ENCODE assay signal across 11 cellular contexts in genomic region chr15:90607361-90607760, GRCh38.
DNase-seq lines count a peak whose midpoint lies in the region; ATAC-seq and TF ChIP-seq lines count a peak whose summit lies in the region.
"Had no signal": no experiment of that assay in that cellular context is flagged by ENCODE, and none has a peak within 500 bp of the region (broad histone marks: within the 10 kb centered on the region; RNA-seq: fewer than 3 reads in every experiment).

No MANE protein-coding gene starts in this region.

- H3K9me3 ChIP-seq in BLaER1: no peaks in the 10 kb centered on the region
- H3K9me3 ChIP-seq: breast epithelium had no signal

- H3K9me3 Mint-ChIP-seq in glutamatergic neuron (ENCODE audit: unreplicated experiment): no peaks in the 10 kb centered on the region
- H3K9me3 Mint-ChIP-seq: H9 had no signal

- no peak overlapping the region for H3K27ac ChIP-seq in BLaER1

- H3K36me3 ChIP-seq in BLaER1: peaks cover 60% of the 10 kb centered on the region
- H3K36me3 ChIP-seq: breast epithelium had no signal

- TF ChIP-seq POLR2A in GM18505 (IDR thresholded peaks at IDR 0.05; ENCODE audit: borderline replicate concordance, extremely low read depth, insufficient read depth, insufficient read length): no peak

- in situ Hi-C loops in GM13977 (cut with MboI; ENCODE audit: low pct_unique_long_range_greater_than_20kb, low sequenced_read_pairs, unreplicated experiment): no loop called here

- peaks cover 2% of the 10 kb centered on the region for H3K27me3 Mint-ChIP-seq in glutamatergic neuron (ENCODE audit: unreplicated experiment)

- ATAC-seq in GM18505 (IDR thresholded peaks at IDR 0.05; ENCODE audit: unreplicated experiment): no peak
- ATAC-seq in HG03354 (IDR thresholded peaks at IDR 0.05; ENCODE audit: poor library complexity, severe bottlenecking, unreplicated experiment): no peak

- no peaks in the 10 kb centered on the region for H3K36me3 Mint-ChIP-seq in glutamatergic neuron (ENCODE audit: unreplicated experiment)

- peaks cover 20% of the 10 kb centered on the region for H3K4me1 ChIP-seq in BLaER1
- H3K4me1 ChIP-seq: breast epithelium had no signal

- TF ChIP-seq CTCF in glutamatergic neuron (IDR thresholded peaks at IDR 0.05; ENCODE audit: partially characterized antibody, unreplicated experiment) (no peak), GM13977 (IDR thresholded peaks at IDR 0.05; ENCODE audit: extremely low read depth, insufficient read depth, missing control alignments) (no peak)

- H4K20me1 ChIP-seq in BLaER1: no peaks in the 10 kb centered on the region

- DNase-seq in DMS79 (lab: John Stamatoyannopoulos, UW): peak; percentile 76
- DNase-seq in NCI-H69 (lab: John Stamatoyannopoulos, UW): peak; percentile 4
- no peak for DNase-seq in glutamatergic neuron
- no peak for DNase-seq in GM13977 (ENCODE audit: low spot score)
- DNase-seq in NOMO-1 (lab: John Stamatoyannopoulos, UW; ENCODE audit: unreplicated experiment in 2 of 2): no peak
- DNase-seq: H9, NCI-H2171 had no signal

- H3K27me3 ChIP-seq in BLaER1: no peaks in the 10 kb centered on the region
- H3K27me3 ChIP-seq: breast epithelium had no signal

- H3K4me3 Mint-ChIP-seq in glutamatergic neuron (ENCODE audit: unreplicated experiment): no peak overlapping the region

- H3K9ac ChIP-seq in BLaER1: no peak overlapping the region

- peak overlapping the region; percentile 3; the same call in 1 of the 2 replicates for H3K4me2 ChIP-seq in BLaER1

- no peak overlapping the region for H3K4me3 ChIP-seq in BLaER1
- H3K4me3 ChIP-seq: breast epithelium had no signal

- peak overlapping the region; percentile 19 for H3K27ac Mint-ChIP-seq in glutamatergic neuron (ENCODE audit: unreplicated experiment)
- H3K27ac Mint-ChIP-seq: H9 had no signal

- H3K4me1 Mint-ChIP-seq in glutamatergic neuron (ENCODE audit: low read depth, unreplicated experiment): peaks cover 31% of the 10 kb centered on the region

Comparison
In these comparisons a context has a peak if more than half of its experiments do, and no peak if none do; other contexts are left out.
1. DNase-seq: peak in DMS79 (single experiment) and NCI-H69 (single experiment); none in glutamatergic neuron (single experiment), GM13977 (single experiment) and NOMO-1 (0 of 2).